In genomic region chrX:139831689-139832456, GRCh38 we compare ENCODE assay signal across 8 cellular contexts.
DNase-seq lines count a peak whose midpoint lies in the region; ATAC-seq, FAIRE-seq and TF ChIP-seq lines count a peak whose summit lies in the region.

No MANE protein-coding gene starts in this region.

- H4K20me1 ChIP-seq in GM12878 (ENCODE audit: control insufficient read depth, insufficient read depth), result no peaks in the 10 kb centered on the region

- H3K9me3 Mint-ChIP-seq in nephron, result no peaks in the 10 kb centered on the region

- RAD21 ChIA-PET in GM12878 (lab: Charles Lee; ENCODE audit: unreplicated experiment), result no interaction called here

- TF ChIP-seq CTCF in GM12878 (IDR thresholded peaks at IDR 0.05 in 2 of 3, conservative IDR thresholded peaks at IDR 0.05 in 1 of 3; ENCODE audit: control insufficient read depth in 2 of 3, extremely low read depth in 1 of 3, insufficient read depth in 1 of 3, low read depth in 3 of 3, low read length in 3 of 3), result no peak
- TF ChIP-seq CTCF in nephron (IDR thresholded peaks at IDR 0.05; ENCODE audit: unreplicated experiment in 3 of 3), result no peak

- TF ChIP-seq EP300 in GM12878 (IDR thresholded peaks at IDR 0.05; ENCODE audit: borderline replicate concordance in 1 of 2, control insufficient read depth in 1 of 2, low read depth in 2 of 2, low read length in 2 of 2), result no peak

- no peaks in the 10 kb centered on the region for H3K27me3 ChIP-seq in HUES6 (ENCODE audit: control insufficient read depth, insufficient read depth, low read length)
- no peaks in the 10 kb centered on the region for H3K27me3 ChIP-seq in GM12878 (replicated peaks in 1 of 2; ENCODE audit: control insufficient read depth in 2 of 2, insufficient read depth in 2 of 2, low read length in 1 of 2)

- no peak for TF ChIP-seq RAD21 in GM12878 (IDR thresholded peaks at IDR 0.05; ENCODE audit: insufficient read depth, low read depth, low read length)

- H3K4me3 Mint-ChIP-seq in nephron, result peak overlapping the region in 2 of 3 experiments; percentile 2 to 13

- peak overlapping the region; percentile 76 to 92 (median 80) for H3K27ac Mint-ChIP-seq in nephron

- peak; percentile 55 for DNase-seq in ELR (ENCODE audit: low read depth)
- DNase-seq in GM12878 (ENCODE audit: low read depth, low spot score), result no peak
- no peak for DNase-seq in activated naive CD4-positive, alpha-beta T cell treated with anti-CD3 and anti-CD28 coated beads, Interleukin-2, amount 50 U/mL, for 16 hours
- DNase-seq in hippocampal formation (lab: John Stamatoyannopoulos, UW), result no peak
- no peak for DNase-seq in kidney glomerular epithelial cell (lab: John Stamatoyannopoulos, UW)

- H3K4me1 ChIP-seq in HUES6 (ENCODE audit: control insufficient read depth, insufficient read depth, low read length) (peaks cover 70% of the 10 kb centered on the region), GM12878 (ENCODE audit: control insufficient read depth, insufficient read depth, low read length) (peaks cover 7% of the 10 kb centered on the region)

- intact Hi-C loops in GM12878 (cut with micrococcal nuclease; ENCODE audit: unreplicated experiment), result no loop called here

- H3K9ac ChIP-seq in HUES6 (ENCODE audit: low read length) (no peak overlapping the region), GM12878 (ENCODE audit: control insufficient read depth, insufficient read depth, low read length) (no peak overlapping the region)

- H3K4me2 ChIP-seq in GM12878 (ENCODE audit: control insufficient read depth, insufficient read depth), result peak overlapping the region; percentile 50; the same call in 1 of the 2 replicates

- H3K4me3 ChIP-seq in HUES6 (ENCODE audit: low read depth, low read length) (no peak overlapping the region), GM12878 (peak overlapping the region; percentile 26; the same call in 1 of the 2 replicates)

- H3K27me3 Mint-ChIP-seq in nephron (ENCODE audit: low read depth), result no peaks in the 10 kb centered on the region

- no peaks in the 10 kb centered on the region for H3K36me3 Mint-ChIP-seq in nephron (ENCODE audit: low read depth)

- no peaks in the 10 kb centered on the region for H3K36me3 ChIP-seq in HUES6 (ENCODE audit: control insufficient read depth, insufficient read depth, low read length)
- no peaks in the 10 kb centered on the region for H3K36me3 ChIP-seq in GM12878 (ENCODE audit: control insufficient read depth in 2 of 2, insufficient read depth in 2 of 2, low read length in 1 of 2)

- H3K9me3 ChIP-seq in HUES6 (ENCODE audit: control insufficient read depth, insufficient read depth, low read depth, low read length) (no peaks in the 10 kb centered on the region), GM12878 (replicated peaks; ENCODE audit: control insufficient read depth, insufficient read depth, low read length) (no peaks in the 10 kb centered on the region)

- POLR2A ChIA-PET in GM12878 (lab: Charles Lee), result no interaction called here

- H2AFZ ChIP-seq in GM12878 (ENCODE audit: control insufficient read depth, low read depth, low read length), result no peak overlapping the region

- no peak for FAIRE-seq in GM12878 (lab: Jason Lieb, UNC)

- TF ChIP-seq POLR2A in GM12878 (IDR thresholded peaks at IDR 0.05; ENCODE audit: low read depth, low read length), result no peak

- BruUV-seq in GM12878 (replicated peaks; lab: Mats Ljungman, UMichigan), result no TSS peak

- peak overlapping the region; percentile 40 for H3K27ac ChIP-seq in HUES6 (ENCODE audit: low read depth, low read length)
- peak overlapping the region; percentile 22 for H3K27ac ChIP-seq in GM12878 (ENCODE audit: control insufficient read depth, insufficient read depth)

- CTCF ChIA-PET in GM12878 (lab: Yijun Ruan, JAX), result interaction anchor here (1.1 to 1.2 kb wide), 2 partner anchors 13 to 43 kb away, joined by 3 to 7 read pairs; no protein-coding TSS in a partner anchor

- H3K79me2 ChIP-seq in GM12878 (ENCODE audit: control insufficient read depth, insufficient read depth, low read length), result peaks cover 3% of the 10 kb centered on the region

- 37% methylated on average over 3 of the region's 3 CpGs for WGBS in GM12878 (ENCODE audit: insufficient coverage, insufficient replicate concordance, low lambda C conversion rate, missing lambda C conversion rate)

- H3K4me1 Mint-ChIP-seq in nephron, result peaks cover 38% of the 10 kb centered on the region

- in situ Hi-C loops in GM12878 (cut with MboI), result no loop called here

- SMC1A ChIA-PET in GM12878 (lab: Charles Lee; ENCODE audit: uncharacterized antibody, unreplicated experiment), result interaction anchor here (0.7 to 2.9 kb wide), 6 partner anchors 9 to 98 kb away, joined by 3 to 9 read pairs (median 4); no protein-coding TSS in a partner anchor

- ATAC-seq in GM21576 (IDR thresholded peaks at IDR 0.05; ENCODE audit: unreplicated experiment) (peak; percentile 70), GM12878 (peak; percentile 91)

TF ChIP-seq in GM12878, 131 proteins besides CTCF, POLR2A, EP300 and RAD21:
- TF ChIP-seq MEF2B (IDR thresholded peaks at IDR 0.05; ENCODE audit: partially characterized antibody, poor library complexity, severe bottlenecking), result no peak
- TF ChIP-seq TCF7 (IDR thresholded peaks at IDR 0.05; ENCODE audit: borderline replicate concordance), result no peak
- TF ChIP-seq, protein P1, sequence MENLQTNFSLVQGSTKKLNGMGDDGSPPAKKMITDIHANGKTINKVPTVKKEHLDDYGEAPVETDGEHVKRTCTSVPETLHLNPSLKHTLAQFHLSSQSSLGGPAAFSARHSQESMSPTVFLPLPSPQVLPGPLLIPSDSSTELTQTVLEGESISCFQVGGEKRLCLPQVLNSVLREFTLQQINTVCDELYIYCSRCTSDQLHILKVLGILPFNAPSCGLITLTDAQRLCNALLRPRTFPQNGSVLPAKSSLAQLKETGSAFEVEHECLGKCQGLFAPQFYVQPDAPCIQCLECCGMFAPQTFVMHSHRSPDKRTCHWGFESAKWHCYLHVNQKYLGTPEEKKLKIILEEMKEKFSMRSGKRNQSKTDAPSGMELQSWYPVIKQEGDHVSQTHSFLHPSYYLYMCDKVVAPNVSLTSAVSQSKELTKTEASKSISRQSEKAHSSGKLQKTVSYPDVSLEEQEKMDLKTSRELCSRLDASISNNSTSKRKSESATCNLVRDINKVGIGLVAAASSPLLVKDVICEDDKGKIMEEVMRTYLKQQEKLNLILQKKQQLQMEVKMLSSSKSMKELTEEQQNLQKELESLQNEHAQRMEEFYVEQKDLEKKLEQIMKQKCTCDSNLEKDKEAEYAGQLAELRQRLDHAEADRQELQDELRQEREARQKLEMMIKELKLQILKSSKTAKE (IDR thresholded peaks at IDR 0.05; ENCODE audit: low read depth, poor library complexity, severe bottlenecking), result no peak
- TF ChIP-seq NR2C2 (IDR thresholded peaks at IDR 0.05; ENCODE audit: borderline replicate concordance, control insufficient read depth, insufficient read length, low read depth), result no peak
- peak; percentile 44 for TF ChIP-seq RUNX3 (IDR thresholded peaks at IDR 0.05; ENCODE audit: low read length)
- TF ChIP-seq, protein P2, sequence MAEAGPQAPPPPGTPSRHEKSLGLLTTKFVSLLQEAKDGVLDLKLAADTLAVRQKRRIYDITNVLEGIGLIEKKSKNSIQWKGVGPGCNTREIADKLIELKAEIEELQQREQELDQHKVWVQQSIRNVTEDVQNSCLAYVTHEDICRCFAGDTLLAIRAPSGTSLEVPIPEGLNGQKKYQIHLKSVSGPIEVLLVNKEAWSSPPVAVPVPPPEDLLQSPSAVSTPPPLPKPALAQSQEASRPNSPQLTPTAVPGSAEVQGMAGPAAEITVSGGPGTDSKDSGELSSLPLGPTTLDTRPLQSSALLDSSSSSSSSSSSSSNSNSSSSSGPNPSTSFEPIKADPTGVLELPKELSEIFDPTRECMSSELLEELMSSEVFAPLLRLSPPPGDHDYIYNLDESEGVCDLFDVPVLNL (IDR thresholded peaks at IDR 0.05; ENCODE audit: low read depth, low read length), result no peak
- TF ChIP-seq BCL3 (IDR thresholded peaks at IDR 0.05; ENCODE audit: borderline replicate concordance, insufficient read depth, low read depth, low read length, poor library complexity, severe bottlenecking), result no peak
- TF ChIP-seq RELA (IDR thresholded peaks at IDR 0.05; ENCODE audit: borderline replicate concordance, partially characterized antibody), result no peak
- TF ChIP-seq CHD4 (IDR thresholded peaks at IDR 0.05), result no peak
- TF ChIP-seq EZH2 (IDR thresholded peaks at IDR 0.05; ENCODE audit: borderline replicate concordance, control insufficient read depth, low read depth, low read length), result no peak
- TF ChIP-seq, protein P3, sequence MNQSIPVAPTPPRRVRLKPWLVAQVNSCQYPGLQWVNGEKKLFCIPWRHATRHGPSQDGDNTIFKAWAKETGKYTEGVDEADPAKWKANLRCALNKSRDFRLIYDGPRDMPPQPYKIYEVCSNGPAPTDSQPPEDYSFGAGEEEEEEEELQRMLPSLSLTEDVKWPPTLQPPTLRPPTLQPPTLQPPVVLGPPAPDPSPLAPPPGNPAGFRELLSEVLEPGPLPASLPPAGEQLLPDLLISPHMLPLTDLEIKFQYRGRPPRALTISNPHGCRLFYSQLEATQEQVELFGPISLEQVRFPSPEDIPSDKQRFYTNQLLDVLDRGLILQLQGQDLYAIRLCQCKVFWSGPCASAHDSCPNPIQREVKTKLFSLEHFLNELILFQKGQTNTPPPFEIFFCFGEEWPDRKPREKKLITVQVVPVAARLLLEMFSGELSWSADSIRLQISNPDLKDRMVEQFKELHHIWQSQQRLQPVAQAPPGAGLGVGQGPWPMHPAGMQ (IDR thresholded peaks at IDR 0.05; ENCODE audit: borderline replicate concordance), result no peak
- TF ChIP-seq IKZF2 (IDR thresholded peaks at IDR 0.05), result 0 out of 4 replicates have a peak, but pooled peaks of 1 of the 2 experiments have one; percentile 27
